8 cellular contexts compared by ENCODE assay signal in the genomic region with DNA sequence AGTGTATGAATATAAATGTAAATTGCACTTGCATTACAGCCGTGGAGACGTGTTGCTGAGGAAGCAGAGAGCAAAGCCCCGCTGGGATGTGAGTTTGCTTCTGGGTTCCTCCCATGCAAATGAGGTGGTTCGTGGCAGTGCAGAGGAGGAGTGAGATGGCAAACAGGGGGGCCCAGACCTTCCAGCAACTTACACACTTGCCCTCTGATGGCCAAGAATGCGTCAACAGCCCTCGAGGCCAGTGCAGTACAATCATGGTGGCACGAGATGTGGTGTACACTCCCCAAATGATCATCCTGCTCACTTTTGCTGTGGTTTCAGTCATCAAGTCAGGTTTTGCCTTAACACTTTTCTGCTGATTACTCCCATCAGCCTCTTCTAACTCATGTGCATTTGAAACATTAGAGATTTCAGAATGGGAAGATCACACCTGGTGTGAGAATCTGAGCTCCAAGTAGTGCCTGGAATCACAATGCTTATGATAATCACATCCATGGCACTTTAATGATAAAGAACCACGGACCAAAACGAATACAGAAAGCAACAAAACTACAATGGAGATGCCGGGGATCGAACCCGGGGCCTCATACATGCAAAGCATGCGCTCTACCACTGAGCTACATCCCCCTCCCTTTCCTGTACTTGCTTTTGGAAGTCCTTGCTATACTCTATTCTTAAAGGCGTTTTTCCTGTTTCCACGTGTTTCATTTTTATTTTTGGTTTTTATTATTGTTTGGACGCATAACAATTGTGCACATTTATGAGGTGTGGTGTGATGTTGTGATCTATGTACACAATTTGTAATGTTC. TPM values are rescaled to one million over a fixed set of nuclear protein-coding genes. Genes with fewer than 3 reads are reported as not detected.
DNase-seq lines count a peak whose midpoint lies in the region; ATAC-seq and TF ChIP-seq lines count a peak whose summit lies in the region.

No MANE protein-coding gene starts in this region.

- H3K27ac ChIP-seq in WERI-Rb-1 (no peak overlapping the region), mesendoderm (ENCODE audit: low read depth, low read length) (no peak overlapping the region)

- no peak overlapping the region for H3K23ac ChIP-seq in mesendoderm (ENCODE audit: low read length)

- H2BK120ac ChIP-seq in mesendoderm (ENCODE audit: low read depth, low read length), result no peak overlapping the region

- peak overlapping the region; percentile 89 for H3K56ac ChIP-seq in mesendoderm (ENCODE audit: low read length)

- H2BK15ac ChIP-seq in mesendoderm (replicated peaks; ENCODE audit: low read depth), result peak overlapping the region; percentile 10

- no peaks in the 10 kb centered on the region for H3K9me3 Mint-ChIP-seq in stimulated activated naive CD8-positive, alpha-beta T cell treated with anti-CD3 and anti-CD28 coated beads, Interleukin-15, Interleukin-2, amounts not matched to agents 100 ng/mL and 50 ng/mL, for 24 hours

- ATAC-seq in HG03139 (IDR thresholded peaks at IDR 0.05; ENCODE audit: unreplicated experiment), result peak; percentile 43

- H3K18ac ChIP-seq in mesendoderm (ENCODE audit: low read length), result peak overlapping the region; percentile 15

- peaks cover 4% of the 10 kb centered on the region for H3K36me3 Mint-ChIP-seq in stimulated activated naive CD8-positive, alpha-beta T cell treated with anti-CD3 and anti-CD28 coated beads, Interleukin-15, Interleukin-2, amounts not matched to agents 100 ng/mL and 50 ng/mL, for 24 hours (ENCODE audit: low read depth)

- peaks cover 4% of the 10 kb centered on the region for H3K27me3 Mint-ChIP-seq in stimulated activated naive CD8-positive, alpha-beta T cell treated with anti-CD3 and anti-CD28 coated beads, Interleukin-15, Interleukin-2, amounts not matched to agents 100 ng/mL and 50 ng/mL, for 24 hours

- peak overlapping the region; percentile 59 for H3K9ac ChIP-seq in mesendoderm (ENCODE audit: low read length)

- no peak overlapping the region for H4K5ac ChIP-seq in mesendoderm (ENCODE audit: low read length)

- no peak overlapping the region for H4K8ac ChIP-seq in mesendoderm (ENCODE audit: low read depth, low read length)

- H3K27me3 ChIP-seq in WERI-Rb-1 (ENCODE audit: insufficient read depth, low read depth, severe bottlenecking), result no peaks in the 10 kb centered on the region
- H3K27me3 ChIP-seq in mesendoderm (ENCODE audit: insufficient read depth, low read length, poor library complexity), result no peaks in the 10 kb centered on the region

- DNase-seq in activated gamma-delta T cell treated with Interleukin-2 at 50 U/mL for 16 hours (peak; percentile 44), activated gamma-delta T cell (lab: John Stamatoyannopoulos, UW) (no peak), WERI-Rb-1 (peak; percentile 58), dedifferentiated amniotic fluid mesenchymal stem cell (ENCODE audit: extremely low spot score) (peak; percentile 60), mesendoderm (peak; percentile 79), DMS 273 (lab: John Stamatoyannopoulos, UW; ENCODE audit: unreplicated experiment) (no peak)

- H2AK5ac ChIP-seq in mesendoderm (ENCODE audit: low read length), result no peak overlapping the region

- peak overlapping the region; percentile 40 for H2BK5ac ChIP-seq in mesendoderm (ENCODE audit: low read length)

- H3K9me3 ChIP-seq in WERI-Rb-1 (ENCODE audit: severe bottlenecking), result no peaks in the 10 kb centered on the region

- peaks cover 70% of the 10 kb centered on the region for H3K4me1 Mint-ChIP-seq in stimulated activated naive CD8-positive, alpha-beta T cell treated with anti-CD3 and anti-CD28 coated beads, Interleukin-15, Interleukin-2, amounts not matched to agents 100 ng/mL and 50 ng/mL, for 24 hours (ENCODE audit: low read depth)

- H3K4me1 ChIP-seq in mesendoderm (ENCODE audit: control insufficient read depth, low read depth, low read length), result peaks cover 16% of the 10 kb centered on the region

- H3K27ac Mint-ChIP-seq in stimulated activated naive CD8-positive, alpha-beta T cell treated with anti-CD3 and anti-CD28 coated beads, Interleukin-15, Interleukin-2, amounts not matched to agents 100 ng/mL and 50 ng/mL, for 24 hours, result peak overlapping the region; percentile 98

- H3K36me3 ChIP-seq in WERI-Rb-1, result no peaks in the 10 kb centered on the region
- H3K36me3 ChIP-seq in mesendoderm (ENCODE audit: control insufficient read depth, insufficient read depth, low read length), result no peaks in the 10 kb centered on the region

- no peaks in the 10 kb centered on the region for H3K79me2 ChIP-seq in mesendoderm (ENCODE audit: control insufficient read depth, insufficient read depth, low read length)

- H3K79me1 ChIP-seq in mesendoderm (ENCODE audit: low read length), result no peaks in the 10 kb centered on the region

- H3K4ac ChIP-seq in mesendoderm (ENCODE audit: low read depth, low read length), result no peak overlapping the region

- H3K4me3 ChIP-seq in WERI-Rb-1 (ENCODE audit: low read depth, low read length) (peak overlapping the region; percentile 59), mesendoderm (ENCODE audit: low read length) (no peak overlapping the region)

- peak overlapping the region; percentile 81 for H3K4me3 Mint-ChIP-seq in stimulated activated naive CD8-positive, alpha-beta T cell treated with anti-CD3 and anti-CD28 coated beads, Interleukin-15, Interleukin-2, amounts not matched to agents 100 ng/mL and 50 ng/mL, for 24 hours

- H3K4me2 ChIP-seq in mesendoderm (ENCODE audit: low read length), result peak overlapping the region; percentile 35

- no CpG with 5 or more reads among the region's 16 CpGs for WGBS in mesendoderm (ENCODE audit: extremely low coverage, insufficient coverage, low lambda C conversion rate)

- TF ChIP-seq CTCF in WERI-Rb-1 (IDR thresholded peaks at IDR 0.05; ENCODE audit: low read depth, low read length), result no peak

RNA-seq across cellular contexts. Expression of a gene that starts 7.0 kb away (rescaled TPM):
- polyA plus RNA-seq in mesendoderm (2013, experiment 1 of 2), result 737 TPM
- polyA plus RNA-seq in mesendoderm (2013, experiment 2 of 2), result 751 TPM

RNA-seq across cellular contexts. Expression of a gene that starts 57.7 kb away (rescaled TPM):
- 55.4 TPM for polyA plus RNA-seq in mesendoderm (2013, experiment 1 of 2)
- 56.4 TPM for polyA plus RNA-seq in mesendoderm (2013, experiment 2 of 2)

Comparison
In these comparisons a context has a peak if more than half of its experiments do, and no peak if none do; other contexts are left out.
1. DNase-seq: peak in activated gamma-delta T cell treated with Interleukin-2 at 50 U/mL for 16 hours (single experiment), WERI-Rb-1 (single experiment), dedifferentiated amniotic fluid mesenchymal stem cell (single experiment) and mesendoderm (single experiment); none in activated gamma-delta T cell (single experiment) and DMS 273 (single experiment).